In genomic region chr10:6635784-6636183, GRCh38 we compare ENCODE assay signal across 12 cellular contexts.
"Had no signal": no experiment of that assay in that cellular context is flagged by ENCODE, and none has a peak within 500 bp of the region (broad histone marks: within the 10 kb centered on the region; RNA-seq: fewer than 3 reads in every experiment).

No MANE protein-coding gene starts in this region.

- H3K4me3 ChIP-seq: dorsolateral prefrontal cortex, SK-N-MC, spleen, tibial nerve had no signal

- H3K4me1 ChIP-seq: spleen, tibial nerve had no signal

- H3K4me3 Mint-ChIP-seq: neural crest cell; T-helper 2 cell treated with Interferon-gamma antibody and Interleukin-4, amounts not matched to agents 5 μg/mL and 100 μg/mL, for 36 hours had no signal

- ATAC-seq: left ventricle myocardium superior had no signal

- H3K27me3 ChIP-seq: brain microvascular endothelial cell, dorsolateral prefrontal cortex, spleen, tibial nerve had no signal

- H3K27ac Mint-ChIP-seq: T-helper 2 cell treated with Interferon-gamma antibody and Interleukin-4, amounts not matched to agents 5 μg/mL and 100 μg/mL, for 36 hours had no signal

- H3K36me3 ChIP-seq: brain microvascular endothelial cell, spleen, tibial nerve had no signal

- H3K4me1 Mint-ChIP-seq: neural crest cell had no signal

- H3K9me3 Mint-ChIP-seq: neural crest cell; T-helper 2 cell treated with Interferon-gamma antibody and Interleukin-4, amounts not matched to agents 5 μg/mL and 100 μg/mL, for 36 hours had no signal

- DNase-seq: aorta; brain microvascular endothelial cell; central memory CD4-positive, alpha-beta T cell; dorsolateral prefrontal cortex; left ventricle myocardium superior; retina; spleen; stimulated activated naive CD4-positive, alpha-beta T cell had no signal

- H3K9me3 ChIP-seq: spleen had no signal

- H3K27ac ChIP-seq: brain microvascular endothelial cell, dorsolateral prefrontal cortex, SK-N-MC, spleen, tibial nerve had no signal
